8 cellular contexts compared by ENCODE assay signal in the genomic region with DNA sequence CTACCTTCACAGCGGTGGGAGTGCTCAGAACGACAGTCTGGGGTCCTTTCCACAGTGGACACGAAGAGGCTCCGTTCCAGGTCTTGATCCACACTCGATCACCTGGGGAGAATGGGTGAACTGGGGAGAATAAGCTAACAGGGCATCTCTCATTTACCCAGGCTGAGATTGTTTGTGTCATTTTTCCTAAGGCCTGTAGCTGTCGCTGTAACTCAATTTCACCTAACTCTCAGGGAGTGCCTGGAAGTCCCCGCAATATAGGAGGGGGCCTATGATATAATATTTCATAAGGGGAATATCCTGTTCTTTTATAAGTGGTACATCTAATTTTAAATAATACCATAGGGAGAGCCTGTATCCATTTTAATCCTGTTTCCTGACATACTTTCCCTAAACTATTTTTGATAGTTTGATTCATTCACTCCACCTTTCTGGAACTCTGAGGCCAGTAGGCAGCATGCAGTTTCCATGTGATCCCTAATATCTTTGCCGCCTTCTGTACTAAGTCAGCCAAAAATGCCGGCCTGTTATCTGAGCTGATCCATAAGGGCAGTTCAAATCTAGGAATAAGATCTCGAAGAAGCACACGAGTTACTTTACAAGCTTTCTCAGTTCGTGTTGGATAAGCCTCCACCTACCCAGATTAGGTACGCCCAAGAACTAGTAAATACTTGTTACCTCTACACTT.
DNase-seq lines count a peak whose midpoint lies in the region; TF ChIP-seq lines count a peak whose summit lies in the region.
"Not testable (repeated sequence)": the region's sequence is repeated elsewhere in the genome, so short reads cannot be mapped to it uniquely, and the experiment has no call there.

No MANE protein-coding gene starts in this region.

- not testable (repeated sequence) for BruUV-seq in Caco-2 (replicated peaks; lab: Mats Ljungman, UMichigan)

- H3K4me3 Mint-ChIP-seq in Caco-2 (ENCODE audit: unreplicated experiment); nephron progenitor cell; type B pancreatic cell: not testable (repeated sequence)

- not testable (repeated sequence) for TF ChIP-seq POLR2A in NB4 (IDR thresholded peaks at IDR 0.05; ENCODE audit: extremely low read depth, insufficient read length)

- H3K4me1 ChIP-seq in Caco-2, left ventricle myocardium inferior: not testable (repeated sequence)

- not testable (repeated sequence) for H3K27me3 ChIP-seq in Caco-2 (replicated peaks; ENCODE audit: control insufficient read depth, insufficient read depth, low read length); left ventricle myocardium inferior (ENCODE audit: low read depth)

- peak overlapping the region; percentile 82 for H3K27ac ChIP-seq in VCaP
- H3K27ac ChIP-seq in left ventricle myocardium inferior (replicated peaks), result not testable (repeated sequence)

- not testable (repeated sequence) for H3K9me3 Mint-ChIP-seq in Caco-2 (ENCODE audit: unreplicated experiment); nephron progenitor cell; type B pancreatic cell

- not testable (repeated sequence) for DNase-seq in Caco-2; NB4 (ENCODE audit: low read depth); left ventricle myocardium inferior; nephron progenitor cell; type B pancreatic cell (ENCODE audit: extremely low spot score, unreplicated experiment)
- peak; percentile 11 for DNase-seq in dermis blood vessel endothelial cell

- not testable (repeated sequence) for H3K27me3 Mint-ChIP-seq in Caco-2 (ENCODE audit: insufficient read depth, unreplicated experiment); nephron progenitor cell (ENCODE audit: low read depth, poor library complexity); type B pancreatic cell

- not testable (repeated sequence) for H3K36me3 Mint-ChIP-seq in Caco-2 (ENCODE audit: insufficient read depth, unreplicated experiment); nephron progenitor cell (ENCODE audit: low read depth); type B pancreatic cell

- CTCF ChIA-PET in Caco-2 (lab: Charles Lee), result interaction anchor here (0.8 to 0.9 kb wide), 2 partner anchors 132 to 395 kb away, joined by 3 read pairs; no protein-coding TSS in a partner anchor

- not testable (repeated sequence) for H3K4me3 ChIP-seq in Caco-2 (ENCODE audit: low read depth, low read length); GM12875 (ENCODE audit: low read depth, low read length); NB4 (ENCODE audit: low read depth, low read length); left ventricle myocardium inferior

- not testable (repeated sequence) for H3K27ac Mint-ChIP-seq in Caco-2 (ENCODE audit: unreplicated experiment); nephron progenitor cell
- H3K27ac Mint-ChIP-seq in type B pancreatic cell, result peak overlapping the region; percentile 61

- intact Hi-C loops in Caco-2 (cut with micrococcal nuclease; ENCODE audit: unreplicated experiment), result loop anchor here (5.0 kb wide), 1 partner anchor 99 kb away; no protein-coding TSS in a partner anchor
- intact Hi-C loops in left ventricle myocardium inferior (cut with micrococcal nuclease), result not testable (repeated sequence)

- peak; percentile 12 to 22 for TF ChIP-seq CTCF in Caco-2 (IDR thresholded peaks at IDR 0.05; ENCODE audit: insufficient read depth in 1 of 2, low read depth in 1 of 2, low read length in 1 of 2, severe bottlenecking in 1 of 2, unreplicated experiment in 1 of 2)
- 0 out of 2 replicates have a peak, but pooled peaks have one; percentile 5 for TF ChIP-seq CTCF in GM12875 (IDR thresholded peaks at IDR 0.05; ENCODE audit: borderline replicate concordance, insufficient read depth, low read depth, low read length)
- TF ChIP-seq CTCF in NB4 (IDR thresholded peaks at IDR 0.05; ENCODE audit: low read depth, low read length), result peak; percentile 17
- TF ChIP-seq CTCF in VCaP (conservative IDR thresholded peaks at IDR 0.05), result peak; percentile 68
- TF ChIP-seq CTCF in left ventricle myocardium inferior (IDR thresholded peaks at IDR 0.05; ENCODE audit: borderline replicate concordance), result peak; percentile 41
- TF ChIP-seq CTCF in nephron progenitor cell (IDR thresholded peaks at IDR 0.05), result peak; percentile 30
- peak; percentile 58 for TF ChIP-seq CTCF in type B pancreatic cell (conservative IDR thresholded peaks at IDR 0.05)

- H3K36me3 ChIP-seq in Caco-2 (ENCODE audit: control insufficient read depth, insufficient read depth, low read length); left ventricle myocardium inferior: not testable (repeated sequence)

- POLR2A ChIA-PET in Caco-2 (lab: Charles Lee), result not testable (repeated sequence)

- H3K4me1 Mint-ChIP-seq in Caco-2 (ENCODE audit: low read depth, unreplicated experiment); type B pancreatic cell (ENCODE audit: unreplicated experiment): not testable (repeated sequence)
- H3K4me1 Mint-ChIP-seq in nephron progenitor cell, result peaks cover 17% of the 10 kb centered on the region

- not testable (repeated sequence) for H3K9me3 ChIP-seq in Caco-2; left ventricle myocardium inferior (replicated peaks)

Comparison
In these comparisons a context has a peak if more than half of its experiments do, and no peak if none do; other contexts are left out.
1. CTCF ChIP-seq: peak in every context shown above with its lines; median percentile 68 in VCaP; 58 in type B pancreatic cell; 41 in left ventricle myocardium inferior; 30 in nephron progenitor cell; 17 in Caco-2; 17 in NB4; 5 in GM12875.